In the genomic region with DNA sequence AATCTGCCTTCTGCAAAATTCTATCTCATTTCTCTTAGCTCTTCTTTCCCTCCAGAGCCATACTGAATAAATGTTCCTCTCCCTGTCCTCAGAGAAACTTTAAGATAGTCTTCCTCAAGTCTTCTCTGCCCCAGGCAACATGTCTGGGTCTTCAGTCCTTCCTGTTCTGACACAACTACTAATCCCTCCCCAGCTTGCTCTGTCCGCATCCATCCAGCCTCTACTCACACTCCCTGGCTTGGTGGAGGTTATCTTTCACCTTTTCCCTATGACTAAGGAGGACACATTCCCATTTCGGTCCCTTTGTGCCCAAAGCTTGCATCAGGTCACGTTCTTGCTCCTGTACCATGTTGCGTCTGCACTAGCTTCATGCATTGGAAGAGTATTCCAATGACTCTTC, we compare ENCODE assay signal across 31 cellular contexts.
"Had no signal": no experiment of that assay in that cellular context is flagged by ENCODE, and none has a peak within 500 bp of the region (broad histone marks: within the 10 kb centered on the region; RNA-seq: fewer than 3 reads in every experiment).

No MANE protein-coding gene starts in this region.

- H3K4me1 Mint-ChIP-seq: activated naive CD4-positive, alpha-beta T cell treated with anti-CD3 and anti-CD28 coated beads, Interleukin-2, amount 50 U/mL, for 24 hours; activated T-helper 17 cell treated with anti-CD3 and anti-CD28 coated beads, Interleukin-2, amount 50 U/mL, for 72 hours had no signal

- H3K27me3 Mint-ChIP-seq: activated B cell treated with CpG ODN at 0.5 μM for 24 hours; activated CD4-positive, alpha-beta memory T cell treated with anti-CD3 and anti-CD28 coated beads for 36 hours; activated naive CD4-positive, alpha-beta T cell treated with anti-CD3 and anti-CD28 coated beads, Interleukin-2, amount 50 U/mL, for 24 hours; activated T-helper 17 cell treated with anti-CD3 and anti-CD28 coated beads, Interleukin-2, amount 50 U/mL, for 72 hours had no signal

- H3K27me3 ChIP-seq: adrenal gland, body of pancreas had no signal

- H3K9me3 ChIP-seq: adrenal gland, body of pancreas had no signal

- H3K36me3 Mint-ChIP-seq: activated CD4-positive, alpha-beta memory T cell treated with anti-CD3 and anti-CD28 coated beads for 36 hours had no signal

- H3K4me2 ChIP-seq: KMS-11, PC-9 had no signal

- H3K27ac ChIP-seq: adrenal gland, body of pancreas, KMS-11, PC-9, VCaP had no signal

- H3K4me3 ChIP-seq: adrenal gland, body of pancreas, PC-9 had no signal

- H3K4me1 ChIP-seq: body of pancreas had no signal

- H3K36me3 ChIP-seq: adrenal gland had no signal

- H3K9me3 Mint-ChIP-seq: activated B cell treated with CpG ODN at 0.5 μM for 24 hours; activated CD4-positive, alpha-beta memory T cell treated with anti-CD3 and anti-CD28 coated beads for 36 hours; activated naive CD4-positive, alpha-beta T cell treated with anti-CD3 and anti-CD28 coated beads, Interleukin-2, amount 50 U/mL, for 24 hours; activated T-cell treated with anti-CD3 and anti-CD28 coated beads, Interleukin-2, amount 50 U/mL, for 4 hours; activated T-helper 17 cell treated with anti-CD3 and anti-CD28 coated beads, Interleukin-2, amount 50 U/mL, for 72 hours had no signal

- H3K27ac Mint-ChIP-seq: activated B cell treated with CpG ODN at 0.5 μM for 24 hours; activated CD4-positive, alpha-beta memory T cell treated with anti-CD3 and anti-CD28 coated beads for 36 hours; activated naive CD4-positive, alpha-beta T cell treated with anti-CD3 and anti-CD28 coated beads, Interleukin-2, amount 50 U/mL, for 24 hours; activated T-helper 17 cell treated with anti-CD3 and anti-CD28 coated beads, Interleukin-2, amount 50 U/mL, for 72 hours had no signal

- H3K9ac ChIP-seq: KMS-11 had no signal

- DNase-seq: activated B cell treated with CpG ODN at 0.5 μM for 24 hours; activated CD4-positive, alpha-beta memory T cell treated with anti-CD3 and anti-CD28 coated beads for 36 hours; activated CD4-positive, alpha-beta T cell treated with anti-CD3 and anti-CD28 coated beads for 4 hours; activated CD4-positive, alpha-beta T cell treated with anti-CD3 and anti-CD28 coated beads, Interleukin-2, amount 50 U/mL, for 1 hour; activated CD4-positive, CD25-positive, alpha-beta regulatory T cell treated with anti-CD3 and anti-CD28 coated beads, Interleukin-2, amount 50 U/mL, for 72 hours; activated CD8-positive, alpha-beta memory T cell treated with anti-CD3 and anti-CD28 coated beads, Interleukin-2, amount 50 U/mL, for 4 hours; activated gamma-delta T cell; activated naive CD4-positive, alpha-beta T cell treated with Interleukin-2 at 50 U/mL for 16 hours; activated T-cell treated with anti-CD3 and anti-CD28 coated beads for 4 hours; activated T-cell treated with anti-CD3 and anti-CD28 coated beads, Interleukin-2, amount 50 U/mL, for 4 hours; adrenal gland; body of pancreas; caudate nucleus; NCI-H1105; NCI-H1417 treated with DMSO at 0.1 percent for 48 hours; NCI-H187 treated with DMSO at 0.1 percent for 48 hours; NCI-H2081 treated with DMSO at 0.1 percent for 48 hours; NCI-H345; NCI-H526; NCI-H748 treated with DMSO at 0.1 percent for 48 hours; NK-92 treated with Interleukin-12 subunit alpha and Interleukin-12 subunit beta, amount 100 ng/mL, for 24 hours; PC-9; Right ventricle myocardium superior; SW 1271; T-helper 1 cell; T-helper 2 cell; T-helper 9 cell had no signal

- ATAC-seq: activated T-cell treated with anti-CD3 and anti-CD28 coated beads, Interleukin-2, amount 50 U/mL, for 4 hours; activated T-helper 17 cell treated with anti-CD3 and anti-CD28 coated beads, Interleukin-2, amount 50 U/mL, for 72 hours; body of pancreas had no signal

- H3K4me3 Mint-ChIP-seq: activated B cell treated with CpG ODN at 0.5 μM for 24 hours; activated CD4-positive, alpha-beta memory T cell treated with anti-CD3 and anti-CD28 coated beads for 36 hours; activated naive CD4-positive, alpha-beta T cell treated with anti-CD3 and anti-CD28 coated beads, Interleukin-2, amount 50 U/mL, for 24 hours; activated T-cell treated with anti-CD3 and anti-CD28 coated beads, Interleukin-2, amount 50 U/mL, for 4 hours; activated T-helper 17 cell treated with anti-CD3 and anti-CD28 coated beads, Interleukin-2, amount 50 U/mL, for 72 hours had no signal
